8 cellular contexts compared by ENCODE assay signal in the genomic region with DNA sequence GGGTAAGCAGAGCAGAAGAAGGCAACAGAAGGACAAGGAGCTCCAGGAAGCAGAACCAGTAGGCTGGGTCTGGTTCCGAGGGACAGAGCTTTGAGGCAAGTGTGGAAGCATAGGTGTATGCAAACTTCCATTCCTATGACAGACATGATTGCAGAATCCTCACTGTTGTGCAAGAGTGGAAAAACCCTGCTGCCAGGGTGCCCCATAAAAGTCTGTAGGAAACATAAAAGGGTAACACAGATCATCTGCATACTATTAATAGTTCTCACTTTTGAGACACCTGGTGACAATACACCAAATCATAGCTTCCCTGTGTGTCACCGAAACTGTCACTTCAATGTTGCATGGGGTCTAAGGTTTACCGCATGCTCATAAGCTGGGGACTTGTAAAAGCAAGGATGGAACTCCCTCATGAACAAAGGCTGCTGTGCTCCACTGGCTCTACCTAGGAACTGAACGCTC. TPM values are rescaled to one million over a fixed set of nuclear protein-coding genes. Genes with fewer than 3 reads are reported as not detected.
A peak's percentile ranks its signal among the peaks of the same experiment; 100 is the strongest.
DNase-seq lines count a peak whose midpoint lies in the region; ATAC-seq and TF ChIP-seq lines count a peak whose summit lies in the region.

No MANE protein-coding gene starts in this region.

- 0 out of 2 replicates have a peak overlapping the region, but pooled peaks have one; percentile 3 for H3K4me2 ChIP-seq in OCI-LY3 (ENCODE audit: low read length)

- ATAC-seq in GM18517 (IDR thresholded peaks at IDR 0.05; ENCODE audit: unreplicated experiment) (peak; percentile 68), GM21737 (IDR thresholded peaks at IDR 0.05; ENCODE audit: unreplicated experiment) (peak; percentile 55), mucosa of descending colon (peak; percentile 33), GM21526 (IDR thresholded peaks at IDR 0.05; ENCODE audit: low FRiP score, unreplicated experiment) (no peak)

- no peak overlapping the region for H2AFZ ChIP-seq in OCI-LY3 (ENCODE audit: low read depth, low read length)

- no peak for TF ChIP-seq POLR2A in tibial nerve (IDR thresholded peaks at IDR 0.05)

- 87 to 95% methylated on average over 4 of the region's 4 CpGs for WGBS in tibial nerve, 2 donors

- no peak overlapping the region for H3K4me3 ChIP-seq in OCI-LY3 (ENCODE audit: low read length)
- no peak overlapping the region for H3K4me3 ChIP-seq in mucosa of descending colon
- no peak overlapping the region for H3K4me3 ChIP-seq in tibial nerve

- no peak for DNase-seq in mucosa of descending colon
- no peak for DNase-seq in NCI-H187 (lab: John Stamatoyannopoulos, UW)
- DNase-seq in NCI-H69 (lab: John Stamatoyannopoulos, UW): no peak
- DNase-seq in tibial nerve (ENCODE audit: low spot score in 2 of 2): no peak

- no peak for TF ChIP-seq EP300 in tibial nerve (IDR thresholded peaks at IDR 0.05)

- H3K9me3 ChIP-seq in OCI-LY3 (ENCODE audit: insufficient read depth, low read length): no peaks in the 10 kb centered on the region
- H3K9me3 ChIP-seq in mucosa of descending colon: no peaks in the 10 kb centered on the region
- no peaks in the 10 kb centered on the region for H3K9me3 ChIP-seq in tibial nerve

- H3K27me3 ChIP-seq in OCI-LY3 (ENCODE audit: low read depth, low read length) (no peaks in the 10 kb centered on the region), tibial nerve (no peaks in the 10 kb centered on the region)

- peaks cover 80% of the 10 kb centered on the region for H3K36me3 ChIP-seq in OCI-LY3 (replicated peaks; ENCODE audit: low read depth, low read length)
- no peaks in the 10 kb centered on the region for H3K36me3 ChIP-seq in mucosa of descending colon (ENCODE audit: low read depth)
- peaks cover 0 to 52% (median 0%) of the 10 kb centered on the region in 3 donors for H3K36me3 ChIP-seq in tibial nerve

- H4K20me1 ChIP-seq in OCI-LY3 (ENCODE audit: insufficient read depth, low read length): peaks cover 99% of the 10 kb centered on the region

- H3K27ac ChIP-seq in OCI-LY3 (ENCODE audit: low read length): peak overlapping the region; percentile 57
- H3K27ac ChIP-seq in tibial nerve: peak overlapping the region in 1 of 4 donors; percentile 80

- intact Hi-C loops in mucosa of descending colon (cut with DNase I, micrococcal nuclease): no loop called here

- peaks cover 100% of the 10 kb centered on the region for H3K79me2 ChIP-seq in OCI-LY3 (ENCODE audit: low read length)

- TF ChIP-seq CTCF in OCI-LY3 (IDR thresholded peaks at IDR 0.05; ENCODE audit: low read depth, low read length): no peak
- no peak for TF ChIP-seq CTCF in mucosa of descending colon (IDR thresholded peaks at IDR 0.05)
- TF ChIP-seq CTCF in tibial nerve (IDR thresholded peaks at IDR 0.05): no peak

- H3K4me1 ChIP-seq in OCI-LY3 (ENCODE audit: low read length): peaks cover 54% of the 10 kb centered on the region
- H3K4me1 ChIP-seq in mucosa of descending colon (ENCODE audit: low read depth): no peaks in the 10 kb centered on the region
- peaks cover 0 to 55% (median 28%) of the 10 kb centered on the region in 4 donors for H3K4me1 ChIP-seq in tibial nerve

- no peak overlapping the region for H3K9ac ChIP-seq in OCI-LY3 (ENCODE audit: low read length)

RNA-seq across cellular contexts. Expression of a gene that starts 39.7 kb away (rescaled TPM):
- total RNA-seq in mucosa of descending colon: 100 to 1,000 TPM in 2 of 3 donors, 10 to 100 TPM in 1; 95.4 to 145 (median 111) TPM
- total RNA-seq in tibial nerve: 10 to 100 TPM; 43.3 to 72.6 (median 56.2) TPM
